ENCODE assay signal across 1 cellular context in genomic region chr14:38113546-38113945, GRCh38.
TF ChIP-seq lines count a peak whose summit lies in the region.

No MANE protein-coding gene starts in this region.

TF ChIP-seq in WTC11, 78 proteins besides CTCF, POLR2A, EP300 and RAD21 (continued from another document):
- no peak for TF ChIP-seq ZNF512 (CRISPR knock-in tag; IDR thresholded peaks at IDR 0.05; ENCODE audit: borderline replicate concordance)
